1 cellular context compared by ENCODE assay signal in genomic region chr1:117929340-117930172, GRCh38.
TF ChIP-seq lines count a peak whose summit lies in the region.

TSS of gene GDAP2 (minus strand) at chr1:117929621. CDS start at chr1:117920357, 9,264 bp downstream.
TSS of gene WDR3 (plus strand) at chr1:117929739. CDS start at chr1:117933320, 3,581 bp downstream.

TF ChIP-seq in HepG2, 621 proteins besides CTCF, POLR2A, EP300 and RAD21 (continued from another document and continues in another):
- peak; percentile 86 for TF ChIP-seq POLR2AphosphoS5 (IDR thresholded peaks at IDR 0.05; ENCODE audit: low read depth, low read length)
- TF ChIP-seq ZNF780A (CRISPR knock-in tag; IDR thresholded peaks at IDR 0.05) = peak; percentile 77; the same call in 1 of the 2 replicates
- TF ChIP-seq MTA3 (CRISPR knock-in tag; IDR thresholded peaks at IDR 0.05) = no peak
- TF ChIP-seq ZNF24 (IDR thresholded peaks at IDR 0.05) = no peak
- no peak for TF ChIP-seq MBNL3 (CRISPR knock-in tag; conservative IDR thresholded peaks at IDR 0.05)
- peak; percentile 70 for TF ChIP-seq SALL1 (CRISPR knock-in tag; IDR thresholded peaks at IDR 0.05)
- no peak; the same call in 1 of the 2 replicates for TF ChIP-seq ZNF552 (CRISPR knock-in tag; IDR thresholded peaks at IDR 0.05; ENCODE audit: borderline replicate concordance)
- no peak for TF ChIP-seq MIXL1 (CRISPR knock-in tag; IDR thresholded peaks at IDR 0.05)
- TF ChIP-seq ZNF460 (CRISPR knock-in tag; IDR thresholded peaks at IDR 0.05; ENCODE audit: borderline replicate concordance) = no peak
- TF ChIP-seq ZMYM2 (CRISPR knock-in tag; IDR thresholded peaks at IDR 0.05) = no peak
- 0 out of 2 replicates have a peak, but pooled peaks have one; percentile 35 for TF ChIP-seq REL (CRISPR knock-in tag; conservative IDR thresholded peaks at IDR 0.05)
- no peak for TF ChIP-seq AHR (CRISPR knock-in tag; IDR thresholded peaks at IDR 0.05)
- no peak for TF ChIP-seq NR1H2 (CRISPR knock-in tag; IDR thresholded peaks at IDR 0.05; ENCODE audit: borderline replicate concordance, low read depth)
- peak; percentile 88 for TF ChIP-seq THAP11 (CRISPR knock-in tag; IDR thresholded peaks at IDR 0.05)
- peak; percentile 71 for TF ChIP-seq MNT (IDR thresholded peaks at IDR 0.05)
- TF ChIP-seq ZNF800 (CRISPR knock-in tag; IDR thresholded peaks at IDR 0.05) = no peak
- TF ChIP-seq ZNF7 (CRISPR knock-in tag; IDR thresholded peaks at IDR 0.05) = no peak
- no peak for TF ChIP-seq ZNF619 (CRISPR knock-in tag; IDR thresholded peaks at IDR 0.05)
- peak; percentile 96 for TF ChIP-seq ARID4A (CRISPR knock-in tag; IDR thresholded peaks at IDR 0.05; ENCODE audit: borderline replicate concordance)
- TF ChIP-seq BCL6 (CRISPR knock-in tag; IDR thresholded peaks at IDR 0.05) = no peak
- TF ChIP-seq ZNF891 (CRISPR knock-in tag; IDR thresholded peaks at IDR 0.05) = peak; percentile 61; the same call in 1 of the 2 replicates
- TF ChIP-seq HCFC1 (IDR thresholded peaks at IDR 0.05; ENCODE audit: low read depth, low read length) = peak; percentile 25
- no peak for TF ChIP-seq KDM4B (CRISPR knock-in tag; IDR thresholded peaks at IDR 0.05)
- TF ChIP-seq THAP7 (CRISPR knock-in tag; IDR thresholded peaks at IDR 0.05) = no peak
- TF ChIP-seq DBP (CRISPR knock-in tag; IDR thresholded peaks at IDR 0.05; ENCODE audit: not compliant biosample characterization) = no peak
- no peak; the same call in 1 of the 2 replicates for TF ChIP-seq TFDP2 (CRISPR knock-in tag; IDR thresholded peaks at IDR 0.05)
- TF ChIP-seq ZNF367 (CRISPR knock-in tag; IDR thresholded peaks at IDR 0.05; ENCODE audit: borderline replicate concordance) = no peak
- TF ChIP-seq GPBP1L1 (CRISPR knock-in tag; IDR thresholded peaks at IDR 0.05) = no peak
- TF ChIP-seq SETDB1 (CRISPR knock-in tag; IDR thresholded peaks at IDR 0.05; ENCODE audit: borderline replicate concordance) = no peak
- TF ChIP-seq ZC3H4 (CRISPR knock-in tag; IDR thresholded peaks at IDR 0.05; ENCODE audit: borderline replicate concordance) = no peak
- no peak for TF ChIP-seq STAT5B (CRISPR knock-in tag; IDR thresholded peaks at IDR 0.05)
- TF ChIP-seq NFE2 (CRISPR knock-in tag; IDR thresholded peaks at IDR 0.05) = no peak
- TF ChIP-seq KLF15 (CRISPR knock-in tag; IDR thresholded peaks at IDR 0.05; ENCODE audit: borderline replicate concordance) = no peak
- peak; percentile 60; the same call in 1 of the 2 replicates for TF ChIP-seq KLF9 (CRISPR knock-in tag; IDR thresholded peaks at IDR 0.05; ENCODE audit: low read depth)
- TF ChIP-seq GFI1 (CRISPR knock-in tag; IDR thresholded peaks at IDR 0.05; ENCODE audit: borderline replicate concordance) = no peak
- peak; percentile 19 for TF ChIP-seq ZNF788 (CRISPR knock-in tag; IDR thresholded peaks at IDR 0.05; ENCODE audit: borderline replicate concordance)
- no peak for TF ChIP-seq NR0B2 (CRISPR knock-in tag; IDR thresholded peaks at IDR 0.05)
- TF ChIP-seq ZC3H13 (CRISPR knock-in tag; IDR thresholded peaks at IDR 0.05) = peak; percentile 60; the same call in 1 of the 2 replicates
- TF ChIP-seq ELF3 (CRISPR knock-in tag; IDR thresholded peaks at IDR 0.05) = peak; percentile 59; the same call in 1 of the 2 replicates
- TF ChIP-seq ZBED4 (CRISPR knock-in tag; IDR thresholded peaks at IDR 0.05; ENCODE audit: borderline replicate concordance) = no peak
- TF ChIP-seq ISX (CRISPR knock-in tag; conservative IDR thresholded peaks at IDR 0.05) = no peak
- peak; percentile 71 for TF ChIP-seq ASH2L (IDR thresholded peaks at IDR 0.05; ENCODE audit: insufficient read length, low read depth, low read length)
- TF ChIP-seq PAWR (CRISPR knock-in tag; IDR thresholded peaks at IDR 0.05; ENCODE audit: borderline replicate concordance) = 0 out of 2 replicates have a peak, but pooled peaks have one; percentile 43
- no peak for TF ChIP-seq ZNF761 (CRISPR knock-in tag; conservative IDR thresholded peaks at IDR 0.05)
- no peak for TF ChIP-seq ATF7 (IDR thresholded peaks at IDR 0.05)
- no peak for TF ChIP-seq ATF7 (CRISPR knock-in tag; IDR thresholded peaks at IDR 0.05)
- peak; percentile 85 for TF ChIP-seq ZFX (CRISPR knock-in tag; IDR thresholded peaks at IDR 0.05; ENCODE audit: low read depth)
- TF ChIP-seq KLF16 (CRISPR knock-in tag; IDR thresholded peaks at IDR 0.05) = peak in 1 of 2 experiments; percentile 70; a peak in 2 of 4 replicates
- TF ChIP-seq ZNF382 (CRISPR knock-in tag; IDR thresholded peaks at IDR 0.05; ENCODE audit: borderline replicate concordance) = no peak
- peak; percentile 86; the same call in 1 of the 2 replicates for TF ChIP-seq MXD3 (CRISPR knock-in tag; IDR thresholded peaks at IDR 0.05)
- TF ChIP-seq SNAI1 (CRISPR knock-in tag; IDR thresholded peaks at IDR 0.05; ENCODE audit: borderline replicate concordance) = no peak; the same call in 1 of the 2 replicates
